ENCODE assay signal across 13 cellular contexts in the genomic region with DNA sequence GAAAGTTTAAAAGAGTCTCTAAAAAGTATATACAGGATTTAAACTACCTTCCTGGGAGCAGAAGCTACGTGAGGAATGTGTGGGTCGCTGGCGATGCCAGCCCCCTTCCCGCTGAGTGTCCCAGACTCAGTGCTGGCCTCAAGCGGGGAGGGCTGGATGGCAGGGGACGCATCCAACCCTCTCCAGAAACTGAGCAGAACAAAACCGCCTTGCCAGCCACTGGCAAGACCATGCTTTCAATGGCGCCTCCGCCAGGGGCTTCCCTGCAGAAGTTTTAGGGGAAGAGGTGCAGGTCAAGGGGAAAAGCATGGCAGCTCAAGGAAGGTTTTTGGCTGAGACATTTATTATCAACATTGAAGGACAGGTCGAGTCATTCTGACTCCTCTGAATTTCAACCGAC. TPM values are rescaled to one million over a fixed set of nuclear protein-coding genes. Genes with fewer than 3 reads are reported as not detected.
DNase-seq lines count a peak whose midpoint lies in the region; TF ChIP-seq lines count a peak whose summit lies in the region.
"Had no signal": no experiment of that assay in that cellular context is flagged by ENCODE, and none has a peak within 500 bp of the region (broad histone marks: within the 10 kb centered on the region; RNA-seq: fewer than 3 reads in every experiment).

No MANE protein-coding gene starts in this region.

- no peaks in the 10 kb centered on the region for H3K9me2 ChIP-seq in PC-9 (ENCODE audit: insufficient read depth)

- no peak overlapping the region for H4K8ac ChIP-seq in H9 (replicated peaks; ENCODE audit: insufficient read length, low read depth, low read length)

- 0 out of 2 replicates have a peak, but pooled peaks cover 4% of the 10 kb centered on the region for H3K36me3 ChIP-seq in PC-9 (ENCODE audit: low read depth)
- H3K36me3 ChIP-seq in osteoblast (ENCODE audit: insufficient read depth, low read length) = peaks cover 35% of the 10 kb centered on the region
- H3K36me3 ChIP-seq in vagina = peaks cover 0 to 48% of the 10 kb centered on the region in 2 donors

- CTCF ChIA-PET in PC-9 (lab: Charles Lee) = no interaction called here

- no peak overlapping the region for H2BK15ac ChIP-seq in H9 (ENCODE audit: low read depth, low read length)

- POLR2A ChIA-PET in PC-9 (lab: Charles Lee; ENCODE audit: unreplicated experiment) = no interaction called here

- H2BK120ac ChIP-seq in H9 (ENCODE audit: low read depth, low read length, poor library complexity, severe bottlenecking) = no peak overlapping the region

- no peaks in the 10 kb centered on the region for H3K23me2 ChIP-seq in H9 (ENCODE audit: insufficient read length, low read depth, low read length, poor library complexity, severe bottlenecking)

- H3K27me3 Mint-ChIP-seq in H9 (ENCODE audit: low read depth) = no peaks in the 10 kb centered on the region
- H3K27me3 Mint-ChIP-seq in glutamatergic neuron (ENCODE audit: unreplicated experiment) = peaks cover 5% of the 10 kb centered on the region

- H4K5ac ChIP-seq in H9 (ENCODE audit: insufficient read length, low read depth, low read length) = no peak overlapping the region

- DNase-seq in H9 (no peak), PC-9 (no peak), glutamatergic neuron (no peak), osteoblast (ENCODE audit: insufficient read length, low spot score, missing footprints) (peak; percentile 39), NCI-H1694 (lab: John Stamatoyannopoulos, UW) (no peak), vagina (ENCODE audit: extremely low spot score in 2 of 2) (no peak)
- no peak for DNase-seq in stimulated activated CD4-positive, alpha-beta T cell treated with anti-CD3 and anti-CD28 coated beads, Interleukin-2, amount 100 ng/mL, for 48 hours
- DNase-seq: GF-D8, NCI-H146, NCI-H524 treated with DMSO at 0.1 percent for 48 hours, SIG-M5 had no signal

- no peaks in the 10 kb centered on the region for H3K79me1 ChIP-seq in H9 (ENCODE audit: insufficient read depth, low read depth, low read length, poor library complexity, severe bottlenecking)

- intact Hi-C loops in PC-9 (cut with micrococcal nuclease; ENCODE audit: unreplicated experiment) (no loop called here), vagina (cut with DNase I) (no loop called here)

- H2BK5ac ChIP-seq in H9 (ENCODE audit: insufficient read length, low read length) = no peak overlapping the region

- no peak overlapping the region for H3K23ac ChIP-seq in H9 (ENCODE audit: insufficient read length, low read depth, low read length)

- H3K4me1 ChIP-seq in H9 (ENCODE audit: insufficient read depth, low read length) = no peaks in the 10 kb centered on the region
- peaks cover under 1% of the 10 kb centered on the region; the same call in 1 of the 2 replicates for H3K4me1 ChIP-seq in PC-9 (replicated peaks; ENCODE audit: insufficient read depth)
- H3K4me1 ChIP-seq in osteoblast (ENCODE audit: insufficient read depth, low read length) = no peaks in the 10 kb centered on the region
- H3K4me1 ChIP-seq in vagina = no peaks in the 10 kb centered on the region

- H3K36me3 Mint-ChIP-seq in H9 (ENCODE audit: insufficient read depth in 1 of 3, low read depth in 3 of 3) = peaks cover 18 to 40% (median 35%) of the 10 kb centered on the region in 3 experiments; a peak in 6 of 7 replicates
- H3K36me3 Mint-ChIP-seq in glutamatergic neuron (ENCODE audit: unreplicated experiment) = no peaks in the 10 kb centered on the region

- WGBS in H9 (ENCODE audit: extremely low coverage, insufficient read length, low lambda C conversion rate) = no CpG with 5 or more reads among the region's 11 CpGs

- H3K4me1 Mint-ChIP-seq in H9 (peaks cover 4% of the 10 kb centered on the region in 2 experiments; a peak in 3 of 4 replicates), glutamatergic neuron (ENCODE audit: low read depth, unreplicated experiment) (peaks cover 10% of the 10 kb centered on the region)

- H3K4me2 ChIP-seq in H9 (ENCODE audit: insufficient read depth, insufficient read length, low read length) (no peak overlapping the region), PC-9 (no peak overlapping the region), osteoblast (ENCODE audit: insufficient read depth, low read length) (no peak overlapping the region)

- no peak overlapping the region; a peak in 1 of 5 replicates for H3K4me3 Mint-ChIP-seq in H9
- no peak overlapping the region for H3K4me3 Mint-ChIP-seq in glutamatergic neuron (ENCODE audit: unreplicated experiment)

- no peak overlapping the region for H4K91ac ChIP-seq in H9 (ENCODE audit: insufficient read length, low read depth, low read length)

- no peaks in the 10 kb centered on the region for H3K79me2 ChIP-seq in H9 (ENCODE audit: insufficient read depth, low read length)
- peaks cover 12% of the 10 kb centered on the region for H3K79me2 ChIP-seq in PC-9 (ENCODE audit: low read depth)
- H3K79me2 ChIP-seq in osteoblast (ENCODE audit: insufficient read depth, low read length) = no peaks in the 10 kb centered on the region

- H3K27ac ChIP-seq in H9 (ENCODE audit: insufficient read length, low read depth, low read length) = no peak overlapping the region
- H3K27ac ChIP-seq in PC-9 = no peak overlapping the region
- no peak overlapping the region for H3K27ac ChIP-seq in osteoblast (ENCODE audit: low read depth, low read length)
- H3K27ac ChIP-seq in vagina = no peak overlapping the region
- H3K27ac ChIP-seq: C4-2B had no signal

- H2AFZ ChIP-seq in H9 (ENCODE audit: low read length) = no peak overlapping the region
- H2AFZ ChIP-seq in PC-9 = no peak overlapping the region
- no peak overlapping the region for H2AFZ ChIP-seq in osteoblast (ENCODE audit: low read length)

- no peak overlapping the region for H3K14ac ChIP-seq in H9 (ENCODE audit: insufficient read depth, low read length)

- no peak overlapping the region for H3K18ac ChIP-seq in H9 (ENCODE audit: insufficient read length, low read depth, low read length)

- H3K9me3 ChIP-seq in H9 (ENCODE audit: control insufficient read depth, low read depth, low read length) (no peaks in the 10 kb centered on the region), PC-9 (ENCODE audit: insufficient read depth, low read depth) (no peaks in the 10 kb centered on the region), osteoblast (ENCODE audit: low read depth, low read length) (no peaks in the 10 kb centered on the region), vagina (no peaks in the 10 kb centered on the region)

- H3F3A ChIP-seq in PC-9 (ENCODE audit: insufficient read depth, low read depth) = peaks cover 7% of the 10 kb centered on the region; the same call in 1 of the 2 replicates

- H2BK12ac ChIP-seq in H9 (ENCODE audit: insufficient read length, low read depth, low read length) = no peak overlapping the region

- H3K4me3 ChIP-seq in PC-9 (no peak overlapping the region), osteoblast (ENCODE audit: insufficient read depth, low read length) (no peak overlapping the region), vagina (no peak overlapping the region)
- H3K4me3 ChIP-seq: K562 had no signal

- TSS peak; percentile 22 for BruUV-seq in PC-9 (replicated peaks; lab: Mats Ljungman, UMichigan)

- no peak overlapping the region for H3K56ac ChIP-seq in H9 (ENCODE audit: insufficient read length, low read depth, low read length)

- H3K27me3 ChIP-seq in H9 (ENCODE audit: insufficient read depth, low read length) (no peaks in the 10 kb centered on the region), PC-9 (ENCODE audit: insufficient read depth, low read depth) (no peaks in the 10 kb centered on the region), osteoblast (ENCODE audit: insufficient read depth, low read length) (no peaks in the 10 kb centered on the region), vagina (no peaks in the 10 kb centered on the region)

- H3T11ph ChIP-seq in H9 (ENCODE audit: low read length) = no peak overlapping the region

- H3K9ac ChIP-seq in H9 (ENCODE audit: extremely low read depth, insufficient read length, low read length) = no peak overlapping the region

- TF ChIP-seq POLR2A in vagina (IDR thresholded peaks at IDR 0.05) = no peak

- H2AK5ac ChIP-seq in H9 (ENCODE audit: insufficient read length, low read length) = no peak overlapping the region

- H3K9me3 Mint-ChIP-seq in H9 = no peaks in the 10 kb centered on the region
- peaks cover 5% of the 10 kb centered on the region for H3K9me3 Mint-ChIP-seq in glutamatergic neuron (ENCODE audit: unreplicated experiment)

- H2BK20ac ChIP-seq in H9 (ENCODE audit: low read depth, low read length, poor library complexity, severe bottlenecking) = no peak overlapping the region

- no peak overlapping the region for H3K4ac ChIP-seq in H9 (ENCODE audit: low read depth, low read length)

- no peak for TF ChIP-seq CTCF in H9 (conservative IDR thresholded peaks at IDR 0.05)
- TF ChIP-seq CTCF in PC-9 (conservative IDR thresholded peaks at IDR 0.05) = no peak
- TF ChIP-seq CTCF in glutamatergic neuron (IDR thresholded peaks at IDR 0.05; ENCODE audit: partially characterized antibody, unreplicated experiment) = no peak
- no peak for TF ChIP-seq CTCF in osteoblast (IDR thresholded peaks at IDR 0.05; ENCODE audit: extremely low read depth, low read depth, low read length)
- no peak for TF ChIP-seq CTCF in vagina (IDR thresholded peaks at IDR 0.05)

- H3K27ac Mint-ChIP-seq in H9 = peak overlapping the region in 2 of 3 experiments; percentile 67 to 70; a peak in 3 of 7 replicates
- H3K27ac Mint-ChIP-seq in glutamatergic neuron (ENCODE audit: unreplicated experiment) = peak overlapping the region; percentile 59

- no peaks in the 10 kb centered on the region for H4K20me1 ChIP-seq in H9 (ENCODE audit: control insufficient read depth, insufficient read depth, insufficient read length)
- H4K20me1 ChIP-seq in PC-9 (ENCODE audit: insufficient read depth) = no peaks in the 10 kb centered on the region
- H4K20me1 ChIP-seq in osteoblast (ENCODE audit: insufficient read depth, low read length) = no peaks in the 10 kb centered on the region

RNA-seq across cellular contexts. Expression of gene NADK, which starts 26.1 kb away (rescaled TPM):
- 104 and 105 TPM in 2 replicates for total RNA-seq in H9 (2021)
- 98.9 and 105 TPM in 2 replicates for total RNA-seq in PC-9 (2021)
- total RNA-seq in glutamatergic neuron (ENCODE audit: unreplicated experiment) = 66.0 TPM
- 43.9 and 45.6 TPM in 2 replicates for total RNA-seq in osteoblast
- total RNA-seq in vagina = 90.1 TPM

RNA-seq across cellular contexts. Expression of gene CDK11A, which starts 28.0 kb away (rescaled TPM):
- 49.5 and 50.1 TPM in 2 replicates for total RNA-seq in H9 (2021)
- total RNA-seq in PC-9 (2021) = 36.2 and 42.2 TPM in 2 replicates
- total RNA-seq in glutamatergic neuron (ENCODE audit: unreplicated experiment) = 62.8 TPM
- total RNA-seq in osteoblast = 19.4 and 22.1 TPM in 2 replicates
- total RNA-seq in vagina = 35.6 TPM

RNA-seq across cellular contexts. Expression of gene SLC35E2B, which starts 59.6 kb away (rescaled TPM):
- 39.6 and 41.7 TPM in 2 replicates for total RNA-seq in H9 (2021)
- total RNA-seq in PC-9 (2021) = 55.4 and 63.7 TPM in 2 replicates
- total RNA-seq in glutamatergic neuron (ENCODE audit: unreplicated experiment) = 151 TPM
- total RNA-seq in osteoblast = 33.0 and 38.4 TPM in 2 replicates
- 38.3 TPM for total RNA-seq in vagina
